12 cellular contexts compared by ENCODE assay signal in genomic region chr2:152755029-152755428, GRCh38. TPM values are rescaled to one million over a fixed set of nuclear protein-coding genes. Genes with fewer than 3 reads are reported as not detected.
DNase-seq lines count a peak whose midpoint lies in the region; ATAC-seq, FAIRE-seq and TF ChIP-seq lines count a peak whose summit lies in the region.
"Had no signal": no experiment of that assay in that cellular context is flagged by ENCODE, and none has a peak within 500 bp of the region (broad histone marks: within the 10 kb centered on the region; RNA-seq: fewer than 3 reads in every experiment).

No MANE protein-coding gene starts in this region.

- no peak for DNase-seq in BJ (ENCODE audit: low read depth)
- no peak for DNase-seq in GM18507 (ENCODE audit: extremely low spot score, insufficient read length, low read depth)
- no peak for DNase-seq in astrocyte of the cerebellum (ENCODE audit: low read depth)
- DNase-seq in kidney epithelial cell (ENCODE audit: low read depth), result peak; percentile 2
- no peak for DNase-seq in NCI-H187 (lab: John Stamatoyannopoulos, UW)
- no peak for DNase-seq in KBM-7
- DNase-seq: activated naive CD4-positive, alpha-beta T cell treated with anti-CD3 and anti-CD28 coated beads for 36 hours; naive thymus-derived CD4-positive, alpha-beta T cell; T-helper 9 cell had no signal

- ATAC-seq in HG02884 (IDR thresholded peaks at IDR 0.05; ENCODE audit: unreplicated experiment) (no peak), GM21619 (IDR thresholded peaks at IDR 0.05; ENCODE audit: unreplicated experiment) (no peak)
- ATAC-seq: naive thymus-derived CD4-positive, alpha-beta T cell had no signal

- TF ChIP-seq CTCF in BJ (IDR thresholded peaks at IDR 0.05; ENCODE audit: insufficient read depth, low read depth, low read length) (peak; percentile 31), astrocyte of the cerebellum (IDR thresholded peaks at IDR 0.05; ENCODE audit: low read depth, low read length, missing control alignments) (peak; percentile 28), kidney epithelial cell (IDR thresholded peaks at IDR 0.05; ENCODE audit: insufficient read depth, low read length, poor library complexity, severe bottlenecking) (peak; percentile 56)

- H3K36me3 ChIP-seq in BJ (ENCODE audit: control insufficient read depth, insufficient read depth, low read length), result peaks cover 1% of the 10 kb centered on the region; the same call in 1 of the 2 replicates
- H3K36me3 ChIP-seq in kidney epithelial cell (ENCODE audit: control insufficient read depth, insufficient read depth, low read length), result no peaks in the 10 kb centered on the region

- POLR2A ChIA-PET in BJ (lab: Charles Lee), result no interaction called here

- in situ Hi-C loops in astrocyte of the cerebellum (cut with HindIII; ENCODE audit: low sequenced_read_pairs), result no loop called here
- in situ Hi-C loops in KBM-7 (cut with MboI; ENCODE audit: low pct_unique_long_range_greater_than_20kb, low sequenced_read_pairs), result no loop called here

- H3K4me3 ChIP-seq in BJ (ENCODE audit: low read depth, low read length) (no peak overlapping the region), astrocyte of the cerebellum (ENCODE audit: low read depth, low read length) (no peak overlapping the region), kidney epithelial cell (ENCODE audit: low read depth, low read length) (no peak overlapping the region)
- H3K4me3 ChIP-seq: vagina had no signal

- CTCF ChIA-PET in BJ (lab: Yijun Ruan, JAX), result interaction anchor here (0.9 kb wide), 1 partner anchor 12 kb away, joined by 4 read pairs; no protein-coding TSS in a partner anchor

- no peaks in the 10 kb centered on the region for H3K27me3 ChIP-seq in BJ (ENCODE audit: control insufficient read depth, insufficient read depth, low read length)
- no peaks in the 10 kb centered on the region for H3K27me3 ChIP-seq in kidney epithelial cell (ENCODE audit: control insufficient read depth, insufficient read depth, low read length)
- H3K27me3 ChIP-seq: vagina had no signal

- FAIRE-seq in GM18507 (lab: Jason Lieb, UNC), result peak; percentile 55

RNA-seq across cellular contexts. Expression of gene ARL6IP6, which starts 36.6 kb away (rescaled TPM):
- polyA plus RNA-seq in BJ (2011; rRNA removed), result 7.9 and 20.0 TPM in 2 replicates
- polyA minus RNA-seq in BJ (2011; rRNA and poly(A)+ RNA removed), result 3.1 and 5.6 TPM in 2 replicates
- total RNA-seq in kidney epithelial cell, result 32.0 and 46.8 TPM in 2 replicates

RNA-seq across cellular contexts. Expression of gene PRPF40A, which starts 37.8 kb away (rescaled TPM):
- polyA plus RNA-seq in BJ (2011; rRNA removed), result 82.4 and 135 TPM in 2 replicates
- polyA minus RNA-seq in BJ (2011; rRNA and poly(A)+ RNA removed), result 211 and 339 TPM in 2 replicates
- 126 and 138 TPM in 2 replicates for total RNA-seq in kidney epithelial cell
